8 cellular contexts compared by ENCODE assay signal in genomic region chr2:39119732-39120520, GRCh38. TPM values are rescaled to one million over a fixed set of nuclear protein-coding genes. Genes with fewer than 3 reads are reported as not detected.
DNase-seq lines count a peak whose midpoint lies in the region; ATAC-seq, FAIRE-seq and TF ChIP-seq lines count a peak whose summit lies in the region.

No MANE protein-coding gene starts in this region.

- H3K9me2 ChIP-seq in DOHH2 (replicated peaks; ENCODE audit: control insufficient read depth, low read length) (no peaks in the 10 kb centered on the region), SU-DHL-6 (replicated peaks; ENCODE audit: insufficient read depth, low read length) (no peaks in the 10 kb centered on the region)

- H3K9me3 ChIP-seq in DOHH2 (ENCODE audit: control insufficient read depth, insufficient read depth, low read length), result no peaks in the 10 kb centered on the region
- H3K9me3 ChIP-seq in HUES48 (ENCODE audit: control insufficient read depth, insufficient read depth, low read length), result no peaks in the 10 kb centered on the region
- no peaks in the 10 kb centered on the region for H3K9me3 ChIP-seq in SU-DHL-6 (ENCODE audit: insufficient read depth, low read length)
- H3K9me3 ChIP-seq in right atrium auricular region, result no peaks in the 10 kb centered on the region
- H3K9me3 ChIP-seq in prostate gland, result no peaks in the 10 kb centered on the region

- H3K4me1 ChIP-seq in DOHH2 (ENCODE audit: control insufficient read depth, low read length) (peaks cover 55% of the 10 kb centered on the region), HUES48 (ENCODE audit: control insufficient read depth, insufficient read depth, low read length) (peaks cover 21% of the 10 kb centered on the region), right atrium auricular region (peaks cover 0 to 45% of the 10 kb centered on the region in 2 donors), prostate gland (replicated peaks) (peaks cover 5% of the 10 kb centered on the region)

- H3K36me3 ChIP-seq in DOHH2 (ENCODE audit: control insufficient read depth, low read length) (peaks cover 41% of the 10 kb centered on the region), HUES48 (ENCODE audit: control insufficient read depth, insufficient read depth, low read length) (peaks cover 17% of the 10 kb centered on the region), SU-DHL-6 (ENCODE audit: low read length) (0 out of 2 replicates have a peak, but pooled peaks cover 4% of the 10 kb centered on the region), right atrium auricular region (no peaks in the 10 kb centered on the region), prostate gland (no peaks in the 10 kb centered on the region)

- DNase-seq in amniotic epithelial cell (ENCODE audit: low read depth) (peak; percentile 56), right atrium auricular region (ENCODE audit: low spot score) (no peak), prostate gland (ENCODE audit: low spot score) (peak; percentile 42), RCC 7860 (ENCODE audit: low spot score) (no peak)

- H3F3A ChIP-seq in DOHH2 (ENCODE audit: control insufficient read depth, insufficient read depth), result peaks cover 7% of the 10 kb centered on the region
- peaks cover 7% of the 10 kb centered on the region; the same call in 1 of the 2 replicates for H3F3A ChIP-seq in SU-DHL-6 (ENCODE audit: insufficient read depth)

- TF ChIP-seq POLR2A in prostate gland (IDR thresholded peaks at IDR 0.05), result no peak

- peak; percentile 42 for ATAC-seq in GM21423 (IDR thresholded peaks at IDR 0.05; ENCODE audit: unreplicated experiment)

- H3K4me2 ChIP-seq in DOHH2 (ENCODE audit: low read length) (peak overlapping the region; percentile 74), SU-DHL-6 (ENCODE audit: low read depth, low read length, poor library complexity, severe bottlenecking) (peak overlapping the region; percentile 83)

- WGBS in prostate gland, result under 1% methylated on average over 34 of the region's 63 CpGs

- H3K27ac ChIP-seq in DOHH2 (ENCODE audit: low read depth, low read length) (peak overlapping the region; percentile 49), HUES48 (ENCODE audit: low read depth, low read length) (peak overlapping the region; percentile 90), SU-DHL-6 (ENCODE audit: low read depth, low read length) (peak overlapping the region; percentile 48), right atrium auricular region (peak overlapping the region; percentile 94 to 96), prostate gland (peak overlapping the region; percentile 98)

- peaks cover 75% of the 10 kb centered on the region for H3K79me2 ChIP-seq in DOHH2 (ENCODE audit: control insufficient read depth, low read length)
- H3K79me2 ChIP-seq in SU-DHL-6 (ENCODE audit: insufficient read depth, low read length), result peaks cover 67% of the 10 kb centered on the region

- no peak for FAIRE-seq in RCC 7860 (lab: Jason Lieb, UNC)

- intact Hi-C loops in prostate gland (cut with DNase I), result loop anchor here (2.0 to 5.0 kb wide), 3 partner anchors 48 to 109 kb away; no protein-coding TSS in a partner anchor

- peaks cover 10% of the 10 kb centered on the region; the same call in 1 of the 2 replicates for H4K20me1 ChIP-seq in DOHH2 (ENCODE audit: control insufficient read depth, insufficient read depth, low read depth, low read length)
- no peaks in the 10 kb centered on the region; the same call in 1 of the 2 replicates for H4K20me1 ChIP-seq in SU-DHL-6 (ENCODE audit: low read depth, low read length)

- H3K4me3 ChIP-seq in DOHH2 (ENCODE audit: low read length) (peak overlapping the region; percentile 85), HUES48 (ENCODE audit: low read depth, low read length) (peak overlapping the region; percentile 87), SU-DHL-6 (ENCODE audit: insufficient read depth, low read length, poor library complexity, severe bottlenecking) (peak overlapping the region; percentile 75), right atrium auricular region (peak overlapping the region; percentile 86 to 87), prostate gland (peak overlapping the region; percentile 82 to 84)

- H2AFZ ChIP-seq in SU-DHL-6 (ENCODE audit: low read depth, low read length, severe bottlenecking), result peak overlapping the region; percentile 58

- TF ChIP-seq CTCF in DOHH2 (IDR thresholded peaks at IDR 0.05; ENCODE audit: low read depth, low read length, poor library complexity, severe bottlenecking), result peak; percentile 35
- TF ChIP-seq CTCF in SU-DHL-6 (IDR thresholded peaks at IDR 0.05; ENCODE audit: insufficient read depth, low read length, poor library complexity, severe bottlenecking), result no peak
- TF ChIP-seq CTCF in right atrium auricular region (IDR thresholded peaks at IDR 0.05), result peak; percentile 17 to 51
- TF ChIP-seq CTCF in prostate gland (IDR thresholded peaks at IDR 0.05), result peak in 3 of 4 experiments; percentile 21 to 52 (median 40)

- H3K9ac ChIP-seq in HUES48 (ENCODE audit: low read depth, low read length) (peak overlapping the region; percentile 55), SU-DHL-6 (ENCODE audit: low read length) (peak overlapping the region; percentile 81)

- H3K27me3 ChIP-seq in DOHH2 (ENCODE audit: control insufficient read depth, low read length) (no peaks in the 10 kb centered on the region), HUES48 (ENCODE audit: control insufficient read depth, insufficient read depth, low read length) (no peaks in the 10 kb centered on the region), SU-DHL-6 (ENCODE audit: low read length) (no peaks in the 10 kb centered on the region), right atrium auricular region (no peaks in the 10 kb centered on the region), prostate gland (replicated peaks; ENCODE audit: insufficient read depth) (no peaks in the 10 kb centered on the region)

RNA-seq across cellular contexts. Expression of gene SOS1, which starts 0.9 kb away (rescaled TPM):
- 10 to 100 TPM; 15.3 to 21.3 TPM for total RNA-seq in right atrium auricular region
- total RNA-seq in prostate gland, result 10 to 100 TPM; 35.0 to 54.1 TPM

Comparison
In these comparisons a context has a peak if more than half of its experiments do, and no peak if none do; other contexts are left out.
1. H3K27ac ChIP-seq: peak in every context shown above with its lines; median percentile 98 in prostate gland; 95 in right atrium auricular region; 90 in HUES48; 49 in DOHH2; 48 in SU-DHL-6.
2. DNase-seq: peak in amniotic epithelial cell (single experiment) and prostate gland (single experiment); none in right atrium auricular region (single experiment) and RCC 7860 (single experiment).
3. Peak in every context shown above with its lines, with median percentiles within 50 percentile points of each other: H3K4me3 ChIP-seq.